In the genomic region with DNA sequence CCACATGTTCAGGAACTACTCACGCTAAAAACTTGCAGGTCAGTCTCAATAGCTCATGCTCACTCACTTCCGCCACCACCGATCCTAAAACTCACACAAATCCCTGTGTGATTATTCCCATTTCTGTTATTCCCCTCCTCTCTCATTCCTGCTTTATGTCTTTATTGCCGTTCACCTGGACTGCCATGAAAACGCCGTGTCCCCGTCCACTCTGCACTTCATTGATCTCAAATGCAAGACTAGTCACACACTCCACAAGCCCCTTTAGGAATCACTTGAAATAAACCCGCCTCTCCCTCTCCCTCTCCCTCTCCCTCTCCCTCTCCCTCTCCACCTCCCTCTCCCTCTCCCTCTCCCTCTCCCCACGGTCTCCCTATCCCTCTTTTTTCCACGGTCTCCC, we compare ENCODE assay signal across 26 cellular contexts.
DNase-seq lines count a peak whose midpoint lies in the region; ATAC-seq, FAIRE-seq and TF ChIP-seq lines count a peak whose summit lies in the region.
"Had no signal": no experiment of that assay in that cellular context is flagged by ENCODE, and none has a peak within 500 bp of the region (broad histone marks: within the 10 kb centered on the region; RNA-seq: fewer than 3 reads in every experiment).

No MANE protein-coding gene starts in this region.

- H3K27ac ChIP-seq in HepG2 (ENCODE audit: extremely low read length, insufficient read depth, low read length) = no peak overlapping the region
- no peak overlapping the region for H3K27ac ChIP-seq in right lobe of liver
- H3K27ac ChIP-seq in thyroid gland = peak overlapping the region; percentile 48 to 84 (median 80)
- H3K27ac ChIP-seq: 22Rv1; A549; BLaER1 treated with 17β-estradiol and CSF1 and Interleukin-3, amounts not matched to agents 10 nM and 100 nM had no signal

- in situ Hi-C loops in HepG2 (cut with HindIII; ENCODE audit: extremely low pct_ligation_motif_present, low pct_unique_long_range_greater_than_20kb) = loop anchor here (10.0 kb wide), 1 partner anchor 59 kb away; no protein-coding TSS in a partner anchor

- intact Hi-C loops in HepG2 (cut with micrococcal nuclease; ENCODE audit: unreplicated experiment) (no loop called here), right lobe of liver (cut with DNase I) (no loop called here), thyroid gland (cut with DNase I) (no loop called here)

- FAIRE-seq in HepG2 (lab: Jason Lieb, UNC) (no peak), H54 (lab: Jason Lieb, UNC) (no peak)
- FAIRE-seq: A549, GM12878, GM12892, GM18507 had no signal

- no peak for TF ChIP-seq RAD21 in HepG2 (CRISPR knock-in tag; IDR thresholded peaks at IDR 0.05)

- ATAC-seq in HepG2 (no peak), right lobe of liver (no peak), HG02973 (IDR thresholded peaks at IDR 0.05; ENCODE audit: unreplicated experiment) (no peak)
- ATAC-seq: A549, GM12878 had no signal

- H3K36me3 ChIP-seq in HepG2 (replicated peaks in 1 of 2; ENCODE audit: control insufficient read depth in 1 of 2, insufficient read depth in 2 of 2, low read length in 2 of 2) (no peaks in the 10 kb centered on the region), right lobe of liver (no peaks in the 10 kb centered on the region), thyroid gland (no peaks in the 10 kb centered on the region)
- H3K36me3 ChIP-seq: BLaER1 treated with 17β-estradiol and CSF1 and Interleukin-3, amounts not matched to agents 10 nM and 100 nM had no signal

- TF ChIP-seq EP300 in HepG2 (IDR thresholded peaks at IDR 0.05; ENCODE audit: low read depth in 2 of 2, low read length in 2 of 2) (no peak), HepG2 (CRISPR knock-in tag; IDR thresholded peaks at IDR 0.05; ENCODE audit: borderline replicate concordance) (no peak)

- no peak for DNase-seq in HepG2 (ENCODE audit: low spot score)
- no peak for DNase-seq in right lobe of liver
- peak; percentile 8 for DNase-seq in HT1080 (ENCODE audit: low read depth)
- DNase-seq in mesenteric fat pad (ENCODE audit: low spot score) = peak; percentile 20
- DNase-seq in thyroid gland = peak; percentile 46 to 55
- no peak for DNase-seq in C1 segment of cervical spinal cord (lab: John Stamatoyannopoulos, UW)
- no peak for DNase-seq in H54 (ENCODE audit: insufficient read length, low spot score)
- DNase-seq: AML-193; CD4-positive, alpha-beta memory T cell; CD4-positive, CD25-positive, alpha-beta regulatory T cell; CD8-positive, alpha-beta memory T cell; COR-L47; DMS 273 treated with DMSO at 0.1 percent for 48 hours; DMS153; DMS53; DMS79; DND-41; EL; GDM1 had no signal

- POLR2A ChIA-PET in HepG2 (lab: Yijun Ruan, JAX) = no interaction called here

- TF ChIP-seq CTCF in HepG2 (CRISPR knock-in tag; IDR thresholded peaks at IDR 0.05) (no peak), right lobe of liver (IDR thresholded peaks at IDR 0.05) (no peak), thyroid gland (IDR thresholded peaks at IDR 0.05) (no peak)

- CTCF ChIA-PET in HepG2 (lab: Yijun Ruan, JAX; ENCODE audit: low intra/inter-chr PET ratio, low total read pairs) = no interaction called here

- H3K9ac ChIP-seq in HepG2 (ENCODE audit: insufficient read depth, low read depth, low read length) = no peak overlapping the region
- H3K9ac ChIP-seq: BLaER1 treated with 17β-estradiol and CSF1 and Interleukin-3, amounts not matched to agents 10 nM and 100 nM had no signal

- no peak overlapping the region for H2AFZ ChIP-seq in HepG2 (ENCODE audit: low read length)

- no peak overlapping the region for H3K4me2 ChIP-seq in HepG2 (ENCODE audit: low read depth, low read length)
- H3K4me2 ChIP-seq: A549; BLaER1 treated with 17β-estradiol and CSF1 and Interleukin-3, amounts not matched to agents 10 nM and 100 nM had no signal

- H3K4me1 ChIP-seq in HepG2 (ENCODE audit: insufficient read depth, low read length) (peaks cover 10% of the 10 kb centered on the region), right lobe of liver (peaks cover 0 to 12% (median 0%) of the 10 kb centered on the region in 4 donors), thyroid gland (peaks cover 19 to 42% of the 10 kb centered on the region in 2 donors)
- H3K4me1 ChIP-seq: A549; BLaER1 treated with 17β-estradiol and CSF1 and Interleukin-3, amounts not matched to agents 10 nM and 100 nM had no signal

- TF ChIP-seq POLR2A in HepG2 (IDR thresholded peaks at IDR 0.05; ENCODE audit: insufficient read depth in 1 of 2, low read depth in 2 of 2, low read length in 2 of 2) (no peak), right lobe of liver (IDR thresholded peaks at IDR 0.05) (no peak), thyroid gland (IDR thresholded peaks at IDR 0.05) (no peak), H54 (IDR thresholded peaks at IDR 0.05; ENCODE audit: low read depth, low read length) (no peak)

- no peaks in the 10 kb centered on the region for H3K79me2 ChIP-seq in HepG2 (ENCODE audit: insufficient read depth, low read length)

- no peak overlapping the region for H3K4me3 ChIP-seq in HepG2 (replicated peaks in 1 of 3; ENCODE audit: insufficient read depth in 1 of 3, low read depth in 2 of 3, low read length in 3 of 3)
- no peak overlapping the region for H3K4me3 ChIP-seq in right lobe of liver
- no peak overlapping the region for H3K4me3 ChIP-seq in thyroid gland (replicated peaks in 1 of 3)
- H3K4me3 ChIP-seq: A549; BLaER1 treated with 17β-estradiol and CSF1 and Interleukin-3, amounts not matched to agents 10 nM and 100 nM; GM12878 had no signal

- WGBS in HepG2 (ENCODE audit: low lambda C conversion rate) = 49% methylated on average over 10 of the region's 10 CpGs
- whole genome bisulfite sequencing in right lobe of liver (ENCODE audit: insufficient coverage, low coverage, low lambda C conversion rate, missing lambda C conversion rate) = 88% methylated on average over 10 of the region's 10 CpGs
- 43 to 50% methylated on average over 10 of the region's 10 CpGs for WGBS in thyroid gland, 2 donors

- H3K9me3 ChIP-seq in HepG2 (ENCODE audit: low read length) (no peaks in the 10 kb centered on the region), right lobe of liver (no peaks in the 10 kb centered on the region), thyroid gland (no peaks in the 10 kb centered on the region)
- H3K9me3 ChIP-seq: A549 had no signal

- no peaks in the 10 kb centered on the region for H4K20me1 ChIP-seq in HepG2 (ENCODE audit: insufficient read depth, low read length)
- H4K20me1 ChIP-seq: BLaER1 treated with 17β-estradiol and CSF1 and Interleukin-3, amounts not matched to agents 10 nM and 100 nM had no signal

- H3K27me3 ChIP-seq in HepG2 (ENCODE audit: control insufficient read depth in 1 of 2, insufficient read depth in 2 of 2, low read length in 2 of 2) (peaks cover 1 to 3% of the 10 kb centered on the region in 2 experiments; a peak in 2 of 5 replicates), right lobe of liver (no peaks in the 10 kb centered on the region), thyroid gland (no peaks in the 10 kb centered on the region)
- H3K27me3 ChIP-seq: BLaER1 treated with 17β-estradiol and CSF1 and Interleukin-3, amounts not matched to agents 10 nM and 100 nM had no signal

- BruUV-seq in HepG2 (replicated peaks; lab: Mats Ljungman, UMichigan) = no TSS peak

TF ChIP-seq in HepG2, 621 proteins besides CTCF, POLR2A, EP300 and RAD21:
- peak; percentile 93 for TF ChIP-seq HNRNPK (IDR thresholded peaks at IDR 0.05; ENCODE audit: low read depth, low read length, poor library complexity, severe bottlenecking)
- TF ChIP-seq PCBP2 (optimal IDR thresholded peaks at IDR 0.05; ENCODE audit: low read depth, low read length, poor library complexity, severe bottlenecking) = peak; percentile 30
- TF ChIP-seq ZBTB7B (CRISPR knock-in tag; IDR thresholded peaks at IDR 0.05) = no peak
- TF ChIP-seq ZNF326 (CRISPR knock-in tag; IDR thresholded peaks at IDR 0.05; ENCODE audit: borderline replicate concordance) = no peak

Comparison
In these comparisons a context has a peak if more than half of its experiments do, and no peak if none do; other contexts are left out.
1. DNase-seq: peak in HT1080 (single experiment), mesenteric fat pad (single experiment) and thyroid gland (2 of 2); none in HepG2 (single experiment), right lobe of liver (0 of 3), C1 segment of cervical spinal cord (0 of 14) and H54 (single experiment).
2. H3K27ac ChIP-seq: peak in thyroid gland (3 of 3); none in HepG2 (single experiment) and right lobe of liver (0 of 3).